1 cellular context compared by ENCODE assay signal in the genomic region with DNA sequence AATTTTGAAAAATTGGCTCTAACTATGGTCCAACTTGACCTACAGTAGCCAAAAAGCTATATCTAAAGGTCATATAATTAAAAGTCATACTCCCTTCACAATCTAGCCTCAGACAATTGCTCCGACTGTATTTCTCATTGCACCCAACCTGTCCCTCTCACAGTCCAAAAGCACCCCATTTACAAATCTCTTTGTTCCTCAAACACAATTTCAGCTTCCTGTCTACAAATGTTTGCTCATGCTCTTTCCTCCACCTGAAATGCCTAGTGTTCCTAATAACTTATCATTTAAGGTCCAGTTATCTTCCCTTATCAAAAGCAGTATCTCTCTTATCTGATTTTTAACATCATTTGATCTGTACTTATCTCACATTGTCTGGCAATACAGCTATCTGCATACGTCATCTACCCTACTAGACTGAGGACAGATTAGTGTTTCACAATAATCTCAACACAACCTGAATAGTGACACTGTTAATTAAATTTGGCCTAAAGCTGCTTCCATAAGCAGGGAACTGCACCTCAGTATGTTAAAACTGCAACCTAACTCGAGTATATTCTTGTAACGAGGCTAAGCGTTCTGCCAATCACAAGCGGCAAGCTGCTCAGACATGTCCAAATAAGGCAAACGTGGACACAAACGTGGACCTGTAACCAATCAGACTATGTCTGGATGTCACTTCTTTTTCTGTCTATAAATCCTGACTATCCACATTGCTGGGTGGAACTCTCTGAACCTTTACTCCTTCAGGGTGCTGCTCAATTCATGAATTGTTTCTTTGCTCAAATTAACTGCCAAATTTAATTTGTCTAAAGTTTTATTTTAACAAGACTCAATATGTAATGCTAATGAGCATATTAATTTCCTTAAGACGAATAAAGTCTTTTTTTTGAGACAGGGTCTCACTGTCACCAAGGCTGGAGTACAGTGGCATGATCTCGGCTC.
TF ChIP-seq lines count a peak whose summit lies in the region.

No MANE protein-coding gene starts in this region.

TF ChIP-seq in HepG2, 621 proteins besides CTCF, POLR2A, EP300 and RAD21:
- TF ChIP-seq, protein P1, sequence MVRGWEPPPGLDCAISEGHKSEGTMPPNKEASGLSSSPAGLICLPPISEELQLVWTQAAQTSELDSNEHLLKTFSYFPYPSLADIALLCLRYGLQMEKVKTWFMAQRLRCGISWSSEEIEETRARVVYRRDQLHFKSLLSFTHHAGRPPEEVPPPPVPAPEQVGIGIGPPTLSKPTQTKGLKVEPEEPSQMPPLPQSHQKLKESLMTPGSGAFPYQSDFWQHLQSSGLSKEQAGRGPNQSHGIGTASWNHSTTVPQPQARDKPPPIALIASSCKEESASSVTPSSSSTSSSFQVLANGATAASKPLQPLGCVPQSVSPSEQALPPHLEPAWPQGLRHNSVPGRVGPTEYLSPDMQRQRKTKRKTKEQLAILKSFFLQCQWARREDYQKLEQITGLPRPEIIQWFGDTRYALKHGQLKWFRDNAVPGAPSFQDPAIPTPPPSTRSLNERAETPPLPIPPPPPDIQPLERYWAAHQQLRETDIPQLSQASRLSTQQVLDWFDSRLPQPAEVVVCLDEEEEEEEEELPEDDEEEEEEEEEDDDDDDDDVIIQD (CRISPR knock-in tag; IDR thresholded peaks at IDR 0.05; ENCODE audit: low read depth), result peak; percentile 62; the same call in 1 of the 2 replicates
- TF ChIP-seq MAF1 (CRISPR knock-in tag; IDR thresholded peaks at IDR 0.05; ENCODE audit: borderline replicate concordance) (no peak), CEBPB (IDR thresholded peaks at IDR 0.05; ENCODE audit: borderline replicate concordance, low read depth, low read length) (0 out of 2 replicates have a peak, but pooled peaks have one; percentile 36), SRF (IDR thresholded peaks at IDR 0.05; ENCODE audit: low read depth, low read length) (peak; percentile 79), ZNF792 (CRISPR knock-in tag; IDR thresholded peaks at IDR 0.05) (no peak)
